Comparison of ENCODE assay signal across 2 cellular contexts in genomic region chr4:37641352-37641751, GRCh38.
TF ChIP-seq lines count a peak whose summit lies in the region.

No MANE protein-coding gene starts in this region.

TF ChIP-seq in GM23338, 12 proteins besides CTCF, POLR2A, EP300 and RAD21:
- TF ChIP-seq EZH2phosphoT487 (IDR thresholded peaks at IDR 0.05; ENCODE audit: unreplicated experiment) (no peak), ZNF331 (CRISPR knock-in tag; IDR thresholded peaks at IDR 0.05; ENCODE audit: low read depth) (no peak), ZNF462 (CRISPR knock-in tag; IDR thresholded peaks at IDR 0.05) (no peak), EZH2 (IDR thresholded peaks at IDR 0.05; ENCODE audit: low read depth, unreplicated experiment) (no peak), NANOG (IDR thresholded peaks at IDR 0.05; ENCODE audit: borderline replicate concordance) (no peak), STAT1 (IDR thresholded peaks at IDR 0.05; ENCODE audit: unreplicated experiment) (no peak), CREB1 (CRISPR knock-in tag; IDR thresholded peaks at IDR 0.05; ENCODE audit: low read depth) (no peak)
- TF ChIP-seq, protein P1, sequence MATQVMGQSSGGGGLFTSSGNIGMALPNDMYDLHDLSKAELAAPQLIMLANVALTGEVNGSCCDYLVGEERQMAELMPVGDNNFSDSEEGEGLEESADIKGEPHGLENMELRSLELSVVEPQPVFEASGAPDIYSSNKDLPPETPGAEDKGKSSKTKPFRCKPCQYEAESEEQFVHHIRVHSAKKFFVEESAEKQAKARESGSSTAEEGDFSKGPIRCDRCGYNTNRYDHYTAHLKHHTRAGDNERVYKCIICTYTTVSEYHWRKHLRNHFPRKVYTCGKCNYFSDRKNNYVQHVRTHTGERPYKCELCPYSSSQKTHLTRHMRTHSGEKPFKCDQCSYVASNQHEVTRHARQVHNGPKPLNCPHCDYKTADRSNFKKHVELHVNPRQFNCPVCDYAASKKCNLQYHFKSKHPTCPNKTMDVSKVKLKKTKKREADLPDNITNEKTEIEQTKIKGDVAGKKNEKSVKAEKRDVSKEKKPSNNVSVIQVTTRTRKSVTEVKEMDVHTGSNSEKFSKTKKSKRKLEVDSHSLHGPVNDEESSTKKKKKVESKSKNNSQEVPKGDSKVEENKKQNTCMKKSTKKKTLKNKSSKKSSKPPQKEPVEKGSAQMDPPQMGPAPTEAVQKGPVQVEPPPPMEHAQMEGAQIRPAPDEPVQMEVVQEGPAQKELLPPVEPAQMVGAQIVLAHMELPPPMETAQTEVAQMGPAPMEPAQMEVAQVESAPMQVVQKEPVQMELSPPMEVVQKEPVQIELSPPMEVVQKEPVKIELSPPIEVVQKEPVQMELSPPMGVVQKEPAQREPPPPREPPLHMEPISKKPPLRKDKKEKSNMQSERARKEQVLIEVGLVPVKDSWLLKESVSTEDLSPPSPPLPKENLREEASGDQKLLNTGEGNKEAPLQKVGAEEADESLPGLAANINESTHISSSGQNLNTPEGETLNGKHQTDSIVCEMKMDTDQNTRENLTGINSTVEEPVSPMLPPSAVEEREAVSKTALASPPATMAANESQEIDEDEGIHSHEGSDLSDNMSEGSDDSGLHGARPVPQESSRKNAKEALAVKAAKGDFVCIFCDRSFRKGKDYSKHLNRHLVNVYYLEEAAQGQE (IDR thresholded peaks at IDR 0.05; ENCODE audit: unreplicated experiment): no peak
- TF ChIP-seq, protein P2, sequence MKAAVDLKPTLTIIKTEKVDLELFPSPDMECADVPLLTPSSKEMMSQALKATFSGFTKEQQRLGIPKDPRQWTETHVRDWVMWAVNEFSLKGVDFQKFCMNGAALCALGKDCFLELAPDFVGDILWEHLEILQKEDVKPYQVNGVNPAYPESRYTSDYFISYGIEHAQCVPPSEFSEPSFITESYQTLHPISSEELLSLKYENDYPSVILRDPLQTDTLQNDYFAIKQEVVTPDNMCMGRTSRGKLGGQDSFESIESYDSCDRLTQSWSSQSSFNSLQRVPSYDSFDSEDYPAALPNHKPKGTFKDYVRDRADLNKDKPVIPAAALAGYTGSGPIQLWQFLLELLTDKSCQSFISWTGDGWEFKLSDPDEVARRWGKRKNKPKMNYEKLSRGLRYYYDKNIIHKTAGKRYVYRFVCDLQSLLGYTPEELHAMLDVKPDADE (IDR thresholded peaks at IDR 0.05): no peak

TF ChIP-seq in WTC11, 78 proteins besides CTCF, POLR2A, EP300 and RAD21:
- TF ChIP-seq, protein P3, sequence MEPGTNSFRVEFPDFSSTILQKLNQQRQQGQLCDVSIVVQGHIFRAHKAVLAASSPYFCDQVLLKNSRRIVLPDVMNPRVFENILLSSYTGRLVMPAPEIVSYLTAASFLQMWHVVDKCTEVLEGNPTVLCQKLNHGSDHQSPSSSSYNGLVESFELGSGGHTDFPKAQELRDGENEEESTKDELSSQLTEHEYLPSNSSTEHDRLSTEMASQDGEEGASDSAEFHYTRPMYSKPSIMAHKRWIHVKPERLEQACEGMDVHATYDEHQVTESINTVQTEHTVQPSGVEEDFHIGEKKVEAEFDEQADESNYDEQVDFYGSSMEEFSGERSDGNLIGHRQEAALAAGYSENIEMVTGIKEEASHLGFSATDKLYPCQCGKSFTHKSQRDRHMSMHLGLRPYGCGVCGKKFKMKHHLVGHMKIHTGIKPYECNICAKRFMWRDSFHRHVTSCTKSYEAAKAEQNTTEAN (CRISPR knock-in tag; IDR thresholded peaks at IDR 0.05): no peak
- TF ChIP-seq PRDM15 (CRISPR knock-in tag; IDR thresholded peaks at IDR 0.05) (no peak), HMGA2 (CRISPR knock-in tag; IDR thresholded peaks at IDR 0.05) (no peak), ZMAT4 (CRISPR knock-in tag; IDR thresholded peaks at IDR 0.05) (no peak), ZNF263 (CRISPR knock-in tag; IDR thresholded peaks at IDR 0.05; ENCODE audit: low read depth) (no peak), USF2 (CRISPR knock-in tag; IDR thresholded peaks at IDR 0.05) (no peak), ZNF121 (CRISPR knock-in tag; IDR thresholded peaks at IDR 0.05) (no peak), ERG (CRISPR knock-in tag; IDR thresholded peaks at IDR 0.05) (no peak), TEAD1 (CRISPR knock-in tag; IDR thresholded peaks at IDR 0.05) (no peak), ZBTB21 (CRISPR knock-in tag; IDR thresholded peaks at IDR 0.05; ENCODE audit: borderline replicate concordance) (no peak), SP1 (CRISPR knock-in tag; conservative IDR thresholded peaks at IDR 0.05) (no peak)
- TF ChIP-seq, protein P4, sequence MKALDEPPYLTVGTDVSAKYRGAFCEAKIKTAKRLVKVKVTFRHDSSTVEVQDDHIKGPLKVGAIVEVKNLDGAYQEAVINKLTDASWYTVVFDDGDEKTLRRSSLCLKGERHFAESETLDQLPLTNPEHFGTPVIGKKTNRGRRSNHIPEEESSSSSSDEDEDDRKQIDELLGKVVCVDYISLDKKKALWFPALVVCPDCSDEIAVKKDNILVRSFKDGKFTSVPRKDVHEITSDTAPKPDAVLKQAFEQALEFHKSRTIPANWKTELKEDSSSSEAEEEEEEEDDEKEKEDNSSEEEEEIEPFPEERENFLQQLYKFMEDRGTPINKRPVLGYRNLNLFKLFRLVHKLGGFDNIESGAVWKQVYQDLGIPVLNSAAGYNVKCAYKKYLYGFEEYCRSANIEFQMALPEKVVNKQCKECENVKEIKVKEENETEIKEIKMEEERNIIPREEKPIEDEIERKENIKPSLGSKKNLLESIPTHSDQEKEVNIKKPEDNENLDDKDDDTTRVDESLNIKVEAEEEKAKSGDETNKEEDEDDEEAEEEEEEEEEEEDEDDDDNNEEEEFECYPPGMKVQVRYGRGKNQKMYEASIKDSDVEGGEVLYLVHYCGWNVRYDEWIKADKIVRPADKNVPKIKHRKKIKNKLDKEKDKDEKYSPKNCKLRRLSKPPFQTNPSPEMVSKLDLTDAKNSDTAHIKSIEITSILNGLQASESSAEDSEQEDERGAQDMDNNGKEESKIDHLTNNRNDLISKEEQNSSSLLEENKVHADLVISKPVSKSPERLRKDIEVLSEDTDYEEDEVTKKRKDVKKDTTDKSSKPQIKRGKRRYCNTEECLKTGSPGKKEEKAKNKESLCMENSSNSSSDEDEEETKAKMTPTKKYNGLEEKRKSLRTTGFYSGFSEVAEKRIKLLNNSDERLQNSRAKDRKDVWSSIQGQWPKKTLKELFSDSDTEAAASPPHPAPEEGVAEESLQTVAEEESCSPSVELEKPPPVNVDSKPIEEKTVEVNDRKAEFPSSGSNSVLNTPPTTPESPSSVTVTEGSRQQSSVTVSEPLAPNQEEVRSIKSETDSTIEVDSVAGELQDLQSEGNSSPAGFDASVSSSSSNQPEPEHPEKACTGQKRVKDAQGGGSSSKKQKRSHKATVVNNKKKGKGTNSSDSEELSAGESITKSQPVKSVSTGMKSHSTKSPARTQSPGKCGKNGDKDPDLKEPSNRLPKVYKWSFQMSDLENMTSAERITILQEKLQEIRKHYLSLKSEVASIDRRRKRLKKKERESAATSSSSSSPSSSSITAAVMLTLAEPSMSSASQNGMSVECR (CRISPR knock-in tag; IDR thresholded peaks at IDR 0.05; ENCODE audit: borderline replicate concordance): no peak
